Comparison of ENCODE assay signal across 14 cellular contexts in the genomic region with DNA sequence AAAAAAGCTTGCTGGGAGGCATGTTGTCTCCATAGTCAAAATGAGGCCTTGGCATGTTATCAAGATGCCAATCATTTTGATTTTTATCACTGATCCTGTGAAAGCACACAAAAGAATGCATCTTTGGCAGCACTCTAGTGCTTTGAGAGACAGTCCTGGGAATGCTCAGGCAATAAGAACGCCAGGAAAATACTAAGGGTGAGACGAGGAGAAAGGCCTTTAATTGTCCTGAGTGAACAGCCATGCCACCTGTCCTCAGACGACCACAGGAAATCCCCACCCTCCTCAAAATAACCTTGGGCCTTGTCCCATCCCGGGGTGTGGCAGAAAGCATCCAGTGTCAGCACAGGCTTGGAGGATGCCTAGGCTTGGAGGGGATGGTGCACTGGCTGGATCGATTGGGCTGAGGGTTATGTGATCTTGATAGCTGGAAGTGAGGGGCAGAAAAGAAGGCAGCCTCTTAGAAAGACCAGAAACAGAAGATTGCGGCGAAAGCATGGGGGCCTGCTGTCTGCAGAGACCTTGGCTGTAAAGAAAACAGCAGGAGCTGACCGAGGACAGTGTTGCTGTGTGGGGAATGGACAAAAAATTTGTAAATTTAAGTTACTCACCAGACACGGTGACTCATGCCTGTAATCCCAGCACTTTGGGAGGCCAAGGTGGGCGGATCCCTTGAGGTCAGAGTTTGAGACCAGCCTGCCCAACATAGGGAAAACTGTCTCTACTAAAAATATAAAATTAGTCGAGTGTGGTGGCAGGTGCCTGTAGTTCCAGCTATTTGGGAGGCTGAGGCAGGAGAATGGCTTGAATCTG. TPM values are rescaled to one million over a fixed set of nuclear protein-coding genes. Genes with fewer than 3 reads are reported as not detected.
DNase-seq lines count a peak whose midpoint lies in the region; ATAC-seq, FAIRE-seq and TF ChIP-seq lines count a peak whose summit lies in the region.
"Had no signal": no experiment of that assay in that cellular context is flagged by ENCODE, and none has a peak within 500 bp of the region (broad histone marks: within the 10 kb centered on the region; RNA-seq: fewer than 3 reads in every experiment).

No MANE protein-coding gene starts in this region.

- no peaks in the 10 kb centered on the region for H3K79me1 ChIP-seq in neuronal stem cell (ENCODE audit: low read depth, low read length)

- no peak overlapping the region for H4K8ac ChIP-seq in neuronal stem cell (ENCODE audit: low read depth, low read length)

- TF ChIP-seq CTCF in bronchial epithelial cell (IDR thresholded peaks at IDR 0.05; ENCODE audit: insufficient read depth, low read length, severe bottlenecking) (no peak), GM10248 (IDR thresholded peaks at IDR 0.05; ENCODE audit: control extremely low read depth, extremely low read depth, low read depth, missing control alignments) (no peak)

- intact Hi-C loops in posterior vena cava (cut with DNase I), result loop anchor here in 1 of 2 donors (5.0 to 10.0 kb wide), 2 partner anchors 174 to 1154 kb away; a partner anchor contains a TSS

- H3K4me2 ChIP-seq in neuronal stem cell (ENCODE audit: insufficient read depth, low read length, poor library complexity, severe bottlenecking), result no peak overlapping the region
- H3K4me2 ChIP-seq: GM23338 had no signal

- peak overlapping the region; percentile 73 for H3K18ac ChIP-seq in neuronal stem cell (ENCODE audit: low read length)

- no peak for ATAC-seq in HG03469 (IDR thresholded peaks at IDR 0.05; ENCODE audit: unreplicated experiment)
- ATAC-seq: activated CD8-positive, alpha-beta T cell treated with anti-CD3 and anti-CD28 coated beads for 36 hours had no signal

- H3K36me3 ChIP-seq in bronchial epithelial cell (ENCODE audit: control insufficient read depth, insufficient read depth, low read length) (no peaks in the 10 kb centered on the region), neuronal stem cell (replicated peaks in 1 of 2; ENCODE audit: control insufficient read depth in 2 of 2, insufficient read depth in 2 of 2, low read length in 2 of 2) (no peaks in the 10 kb centered on the region)

- H3K27me3 ChIP-seq in bronchial epithelial cell (ENCODE audit: control insufficient read depth, insufficient read depth, low read length), result no peaks in the 10 kb centered on the region
- no peaks in the 10 kb centered on the region for H3K27me3 ChIP-seq in neuronal stem cell (ENCODE audit: control insufficient read depth in 3 of 3, insufficient read depth in 3 of 3, low read depth in 1 of 3, low read length in 3 of 3)

- no peak overlapping the region for H3K27ac ChIP-seq in neuronal stem cell (replicated peaks; ENCODE audit: low read length)
- H3K27ac ChIP-seq: C4-2B had no signal

- no peak overlapping the region for H4K91ac ChIP-seq in neuronal stem cell (ENCODE audit: low read depth, low read length, poor library complexity)

- WGBS in neuronal stem cell (ENCODE audit: extremely low coverage in 2 of 2, insufficient read length in 2 of 2, insufficient replicate concordance in 1 of 2), 2 donors, result no CpG with 5 or more reads among the region's 11 CpGs

- H2BK15ac ChIP-seq in neuronal stem cell (ENCODE audit: low read length), result no peak overlapping the region

- POLR2A ChIA-PET in GM10248 (lab: Yijun Ruan, JAX), result no interaction called here

- H2BK12ac ChIP-seq in neuronal stem cell (ENCODE audit: low read length), result no peak overlapping the region

- no peak overlapping the region for H2BK120ac ChIP-seq in neuronal stem cell (ENCODE audit: low read depth, low read length)

- H2BK5ac ChIP-seq in neuronal stem cell (ENCODE audit: low read length), result no peak overlapping the region

- DNase-seq in EH (ENCODE audit: low read depth) (peak; percentile 85), OCI-M1 (lab: John Stamatoyannopoulos, UW) (peak; percentile 16), bronchial epithelial cell (ENCODE audit: low read depth) (peak; percentile 68), neuronal stem cell (ENCODE audit: low spot score) (no peak), superior temporal gyrus (ENCODE audit: extremely low spot score) (no peak), posterior vena cava (ENCODE audit: low spot score) (no peak), GM10248 (ENCODE audit: extremely low spot score) (no peak)
- DNase-seq: activated CD8-positive, alpha-beta T cell treated with anti-CD3 and anti-CD28 coated beads for 36 hours; NCI-H524 treated with DMSO at 0.1 percent for 48 hours; stimulated activated CD4-positive, alpha-beta T cell treated with anti-CD3 and anti-CD28 coated beads, Interleukin-4, amount 100 ng/mL, for 24 hours had no signal

- H3K4me1 ChIP-seq in neuronal stem cell (ENCODE audit: control insufficient read depth in 2 of 2, insufficient read depth in 1 of 2, low read depth in 1 of 2, low read length in 2 of 2), result peaks cover 7 to 8% of the 10 kb centered on the region in 2 donors

- CTCF ChIA-PET in GM10248 (lab: Yijun Ruan, JAX), result no interaction called here

- peak overlapping the region; percentile 41 for H2AFZ ChIP-seq in neuronal stem cell (ENCODE audit: low read length)
- H2AFZ ChIP-seq: GM23338 had no signal

- H2AK5ac ChIP-seq in neuronal stem cell (ENCODE audit: low read depth, low read length), result no peak overlapping the region

- no peak overlapping the region for H3K4ac ChIP-seq in neuronal stem cell (ENCODE audit: low read length)

- H3K9me3 ChIP-seq in neuronal stem cell (replicated peaks in 1 of 2; ENCODE audit: control insufficient read depth in 2 of 2, insufficient read depth in 1 of 2, low read depth in 1 of 2, low read length in 2 of 2), result no peaks in the 10 kb centered on the region

- H3K4me3 ChIP-seq in bronchial epithelial cell (ENCODE audit: low read depth, low read length) (no peak overlapping the region), neuronal stem cell (ENCODE audit: low read length in 2 of 2) (no peak overlapping the region)
- H3K4me3 ChIP-seq: GM23338 had no signal

- no peak overlapping the region for H3K23ac ChIP-seq in neuronal stem cell (ENCODE audit: low read depth, low read length, poor library complexity)

- FAIRE-seq in bronchial epithelial cell (lab: Jason Lieb, UNC), result no peak
- FAIRE-seq: endometrium had no signal

- no peak overlapping the region for H3K14ac ChIP-seq in neuronal stem cell (ENCODE audit: low read length)

- H3K9ac ChIP-seq in neuronal stem cell (ENCODE audit: low read depth, low read length, poor library complexity), result no peak overlapping the region

RNA-seq across cellular contexts. Expression of a gene that starts 7.3 kb away (rescaled TPM):
- total RNA-seq in bronchial epithelial cell (1.3 and 1.6 TPM in 2 replicates), posterior vena cava (10 to 100 TPM; 16.6 to 22.7 TPM)
- 9.2 TPM for polyA plus RNA-seq in neuronal stem cell (2013, experiment 1 of 2)
- 9.1 TPM for polyA plus RNA-seq in neuronal stem cell (2013, experiment 2 of 2)
- total RNA-seq: activated CD8-positive, alpha-beta T cell treated with anti-CD3 and anti-CD28 coated beads for 36 hours had no signal

Comparison
In these comparisons a context has a peak if more than half of its experiments do, and no peak if none do; other contexts are left out.
1. DNase-seq: peak in EH (single experiment), OCI-M1 (single experiment) and bronchial epithelial cell (single experiment); none in neuronal stem cell (single experiment), superior temporal gyrus (single experiment), posterior vena cava (single experiment) and GM10248 (single experiment).